Comparison of ENCODE assay signal across 8 cellular contexts in genomic region chr17:57455063-57455914, GRCh38.
A peak's percentile ranks its signal among the peaks of the same experiment; 100 is the strongest.
DNase-seq lines count a peak whose midpoint lies in the region; ATAC-seq and TF ChIP-seq lines count a peak whose summit lies in the region.

No MANE protein-coding gene starts in this region.

- peaks cover 15% of the 10 kb centered on the region for H3K36me3 Mint-ChIP-seq in natural killer cell treated with Interleukin-12 subunit alpha and Interleukin-12 subunit beta and Interleukin-15 and Interleukin-18, amount 100 ng/mL, for 72 hours

- H3K4me1 Mint-ChIP-seq in natural killer cell treated with Interleukin-12 subunit alpha and Interleukin-12 subunit beta and Interleukin-15 and Interleukin-18, amount 100 ng/mL, for 72 hours (ENCODE audit: low read depth in 2 of 2), result peaks cover 65 to 66% of the 10 kb centered on the region in 2 donors

- H3K9me3 Mint-ChIP-seq in natural killer cell treated with Interleukin-12 subunit alpha and Interleukin-12 subunit beta and Interleukin-15 and Interleukin-18, amount 100 ng/mL, for 72 hours, result no peaks in the 10 kb centered on the region

- peak; percentile 54 for ATAC-seq in GM21737 (IDR thresholded peaks at IDR 0.05; ENCODE audit: unreplicated experiment)
- peak; percentile 93 to 96 for ATAC-seq in natural killer cell treated with Interleukin-12 subunit alpha and Interleukin-12 subunit beta and Interleukin-15 and Interleukin-18, amount 100 ng/mL, for 72 hours

- no peak for TF ChIP-seq CTCF in GM13976 (IDR thresholded peaks at IDR 0.05; ENCODE audit: borderline replicate concordance, control extremely low read depth, extremely low read depth, insufficient read depth, missing control alignments)

- DNase-seq in GM13976 (ENCODE audit: low spot score) (peak; percentile 73), M059J (ENCODE audit: low read depth) (peak; percentile 42), anterior cingulate cortex (lab: John Stamatoyannopoulos, UW) (peak in 32 of 58 donors; percentile 8 to 73 (median 48)), NCI-H1694 treated with DMSO at 0.1 percent for 48 hours (lab: John Stamatoyannopoulos, UW) (no peak), NCI-H146 (lab: John Stamatoyannopoulos, UW) (no peak), mesenteric fat pad (ENCODE audit: low spot score) (no peak)
- DNase-seq in natural killer cell treated with Interleukin-12 subunit alpha and Interleukin-12 subunit beta and Interleukin-15 and Interleukin-18, amount 100 ng/mL, for 72 hours (ENCODE audit: low spot score), result peak; percentile 91

- peak overlapping the region; percentile 86 for H3K4me3 Mint-ChIP-seq in natural killer cell treated with Interleukin-12 subunit alpha and Interleukin-12 subunit beta and Interleukin-15 and Interleukin-18, amount 100 ng/mL, for 72 hours

- in situ Hi-C loops in GM13976 (cut with MboI; ENCODE audit: low sequenced_read_pairs, unreplicated experiment), result no loop called here

- peak overlapping the region; percentile 97 for H3K27ac Mint-ChIP-seq in natural killer cell treated with Interleukin-12 subunit alpha and Interleukin-12 subunit beta and Interleukin-15 and Interleukin-18, amount 100 ng/mL, for 72 hours

- H3K27me3 Mint-ChIP-seq in natural killer cell treated with Interleukin-12 subunit alpha and Interleukin-12 subunit beta and Interleukin-15 and Interleukin-18, amount 100 ng/mL, for 72 hours, result peaks cover 6 to 24% of the 10 kb centered on the region in 2 donors

Comparison
In these comparisons a context has a peak if more than half of its experiments do, and no peak if none do; other contexts are left out.
1. DNase-seq: peak in GM13976 (single experiment), M059J (single experiment), anterior cingulate cortex (32 of 58) and natural killer cell treated with Interleukin-12 subunit alpha and Interleukin-12 subunit beta and Interleukin-15 and Interleukin-18, amount 100 ng/mL, for 72 hours (single experiment); none in NCI-H1694 treated with DMSO at 0.1 percent for 48 hours (single experiment), NCI-H146 (single experiment) and mesenteric fat pad (single experiment).